ENCODE assay signal across 23 cellular contexts in genomic region chr4:159269143-159269542, GRCh38.
DNase-seq lines count a peak whose midpoint lies in the region; ATAC-seq and TF ChIP-seq lines count a peak whose summit lies in the region.
"Had no signal": no experiment of that assay in that cellular context is flagged by ENCODE, and none has a peak within 500 bp of the region (broad histone marks: within the 10 kb centered on the region; RNA-seq: fewer than 3 reads in every experiment).

No MANE protein-coding gene starts in this region.

- no peak for TF ChIP-seq POLR2A in tibial nerve (IDR thresholded peaks at IDR 0.05)

- DNase-seq in Right ventricle myocardium inferior (ENCODE audit: missing footprints), result peak; percentile 31
- DNase-seq in right atrium auricular region (ENCODE audit: low spot score), result no peak
- DNase-seq in epithelial cell of proximal tubule (ENCODE audit: low read depth), result peak; percentile 27
- peak; percentile 11 for DNase-seq in occipital lobe (lab: John Stamatoyannopoulos, UW)
- DNase-seq in tibial nerve (ENCODE audit: low spot score in 2 of 2), result no peak
- no peak for DNase-seq in NCI-H187 (lab: John Stamatoyannopoulos, UW)
- DNase-seq: 8988T; activated CD8-positive, alpha-beta T cell treated with anti-CD3 and anti-CD28 coated beads, Interleukin-2, amount 10 ng/mL, durations not matched to agents 7 days and 5 days; activated naive CD4-positive, alpha-beta T cell treated with anti-CD3 and anti-CD28 coated beads, Interleukin-2, amount 50 U/mL, for 16 hours; activated T-cell treated with anti-CD3 and anti-CD28 coated beads, Interleukin-2, amount 50 U/mL, for 24 hours; cortex of kidney; H7; NCI-H1436; NCI-H69; SIG-M5; T-helper 17 cell; transverse colon had no signal

- no peak for TF ChIP-seq EP300 in tibial nerve (IDR thresholded peaks at IDR 0.05)

- 62 to 71% methylated on average over 9 of the region's 9 CpGs for WGBS in tibial nerve, 2 donors

- H3K27ac ChIP-seq in right atrium auricular region (no peak overlapping the region), tibial nerve (peak overlapping the region in 2 of 4 donors; percentile 81)
- H3K27ac ChIP-seq: left lung, transverse colon had no signal

- ATAC-seq in Right ventricle myocardium inferior (no peak), GM21576 (IDR thresholded peaks at IDR 0.05; ENCODE audit: unreplicated experiment) (no peak), HG03442 (IDR thresholded peaks at IDR 0.05; ENCODE audit: unreplicated experiment) (no peak)
- ATAC-seq: activated CD8-positive, alpha-beta T cell treated with anti-CD3 and anti-CD28 coated beads, Interleukin-2, amount 10 ng/mL, durations not matched to agents 7 days and 5 days; left lung; sciatic nerve; stimulated activated effector memory CD8-positive, alpha-beta T cell treated with anti-CD3 and anti-CD28 coated beads, Interleukin-12 subunit alpha, Interleukin-12 subunit beta, amount 100 ng/mL, for 72 hours; T-helper 17 cell; WTC11 had no signal

- intact Hi-C loops in Right ventricle myocardium inferior (cut with DNase I), result no loop called here

- peaks cover 0 to 57% of the 10 kb centered on the region in 2 donors for H3K4me1 ChIP-seq in right atrium auricular region
- H3K4me1 ChIP-seq in tibial nerve, result peaks cover 0 to 64% (median 19%) of the 10 kb centered on the region in 4 donors

- H3K4me3 ChIP-seq in right atrium auricular region (no peak overlapping the region), epithelial cell of proximal tubule (ENCODE audit: low read depth, low read length) (no peak overlapping the region), tibial nerve (peak overlapping the region in 3 of 4 donors; percentile 2 to 34 (median 5))
- H3K4me3 ChIP-seq: left lung, transverse colon had no signal

- H3K9me3 ChIP-seq in right atrium auricular region (no peaks in the 10 kb centered on the region), tibial nerve (no peaks in the 10 kb centered on the region)
- H3K9me3 ChIP-seq: left lung, transverse colon had no signal

- no peaks in the 10 kb centered on the region for H3K27me3 ChIP-seq in right atrium auricular region
- no peaks in the 10 kb centered on the region for H3K27me3 ChIP-seq in tibial nerve
- H3K27me3 ChIP-seq: left lung, transverse colon had no signal

- TF ChIP-seq CTCF in right atrium auricular region (IDR thresholded peaks at IDR 0.05) (no peak), epithelial cell of proximal tubule (conservative IDR thresholded peaks at IDR 0.05; ENCODE audit: low read depth, low read length) (no peak), tibial nerve (IDR thresholded peaks at IDR 0.05) (no peak)

- H3K36me3 ChIP-seq in right atrium auricular region (no peaks in the 10 kb centered on the region), tibial nerve (no peaks in the 10 kb centered on the region)
- H3K36me3 ChIP-seq: left lung, transverse colon had no signal

Comparison
In these comparisons a context has a peak if more than half of its experiments do, and no peak if none do; other contexts are left out.
1. DNase-seq: peak in Right ventricle myocardium inferior (single experiment), epithelial cell of proximal tubule (single experiment) and occipital lobe (single experiment); none in right atrium auricular region (single experiment), tibial nerve (0 of 2) and NCI-H187 (0 of 2).
2. H3K4me3 ChIP-seq: peak in tibial nerve (3 of 4); none in right atrium auricular region (0 of 2) and epithelial cell of proximal tubule (single experiment).